Comparison of ENCODE assay signal across 8 cellular contexts in genomic region chr14:74257078-74257987, GRCh38. TPM values are rescaled to one million over a fixed set of nuclear protein-coding genes. Genes with fewer than 3 reads are reported as not detected.
DNase-seq lines count a peak whose midpoint lies in the region; ATAC-seq lines count a peak whose summit lies in the region.

No MANE protein-coding gene starts in this region.

- peaks cover 4% of the 10 kb centered on the region for H3K4me1 ChIP-seq in muscle layer of colon (ENCODE audit: insufficient read depth, low read length)

- peak; percentile 72 for ATAC-seq in HG02763 (IDR thresholded peaks at IDR 0.05; ENCODE audit: unreplicated experiment)

- H3K27ac ChIP-seq in muscle layer of colon (ENCODE audit: low read depth, low read length) = no peak overlapping the region

- H3K27me3 ChIP-seq in muscle layer of colon (ENCODE audit: control insufficient read depth in 1 of 2, insufficient read depth in 2 of 2, low read length in 2 of 2) = peaks cover 0 to 18% of the 10 kb centered on the region in 2 donors

- DNase-seq in Daoy (ENCODE audit: low read depth) (peak; percentile 61), NCI-H524 treated with DMSO at 0.1 percent for 48 hours (lab: John Stamatoyannopoulos, UW) (peak; percentile 84), epidermal melanocyte (ENCODE audit: insufficient read length, low spot score) (peak; percentile 33), A172 (ENCODE audit: low spot score) (no peak)
- peak; percentile 37 to 49 (median 49) for DNase-seq in activated CD8-positive, alpha-beta memory T cell treated with anti-CD3 and anti-CD28 coated beads for 48 hours (ENCODE audit: low read depth in 2 of 3, low spot score in 2 of 3)
- DNase-seq in stimulated activated CD8-positive, alpha-beta memory T cell treated with anti-CD3 and anti-CD28 coated beads, Interleukin-7, amount 100 ng/mL, for 1 hour (ENCODE audit: low read depth in 2 of 2) = peak; percentile 29 to 38

- peak overlapping the region; percentile 56 to 58 for H3K4me3 ChIP-seq in muscle layer of colon (ENCODE audit: low read depth in 1 of 2, low read length in 2 of 2)

- no peak overlapping the region for H3K9ac ChIP-seq in muscle layer of colon (ENCODE audit: low read length)

- H3K36me3 ChIP-seq in muscle layer of colon (ENCODE audit: insufficient read depth, low read length) = no peaks in the 10 kb centered on the region

- no peaks in the 10 kb centered on the region for H3K9me3 ChIP-seq in muscle layer of colon (ENCODE audit: low read length)

RNA-seq across cellular contexts. Expression of gene VSX2, which starts 18.1 kb away (rescaled TPM):
- total RNA-seq in Daoy (2014; rRNA removed; shearing (Covaris generic)) = not detected in 2 replicates
- total RNA-seq in A172 (2014; rRNA removed; shearing (Covaris generic)) = not detected in 2 replicates

RNA-seq across cellular contexts. Expression of gene ABCD4, which starts 45.4 kb away (rescaled TPM):
- 22.5 and 23.0 TPM in 2 replicates for total RNA-seq in Daoy (2014; rRNA removed; shearing (Covaris generic))
- total RNA-seq in A172 (2014; rRNA removed; shearing (Covaris generic)) = 13.1 and 15.8 TPM in 2 replicates
